Comparison of ENCODE assay signal across 15 cellular contexts in genomic region chr11:56916609-56917008, GRCh38.
DNase-seq lines count a peak whose midpoint lies in the region; ATAC-seq and TF ChIP-seq lines count a peak whose summit lies in the region.
"Had no signal": no experiment of that assay in that cellular context is flagged by ENCODE, and none has a peak within 500 bp of the region (broad histone marks: within the 10 kb centered on the region; RNA-seq: fewer than 3 reads in every experiment).

No MANE protein-coding gene starts in this region.

- TF ChIP-seq CTCF in nephron progenitor cell (IDR thresholded peaks at IDR 0.05) (no peak), omental fat pad (IDR thresholded peaks at IDR 0.05) (no peak)

- no peaks in the 10 kb centered on the region for H3K36me3 Mint-ChIP-seq in activated T-cell treated with anti-CD3 and anti-CD28 coated beads, Interleukin-2, amount 50 U/mL, for 72 hours (ENCODE audit: insufficient read depth in 2 of 2)
- no peaks in the 10 kb centered on the region for H3K36me3 Mint-ChIP-seq in activated T-cell treated with anti-CD3 and anti-CD28 coated beads, Interleukin-2, amount 50 U/mL, for 4 hours (ENCODE audit: insufficient read depth)
- H3K36me3 Mint-ChIP-seq in nephron progenitor cell (ENCODE audit: low read depth): no peaks in the 10 kb centered on the region
- H3K36me3 Mint-ChIP-seq: CD4-positive, alpha-beta memory T cell had no signal

- no peak for DNase-seq in activated T-cell treated with anti-CD3 and anti-CD28 coated beads, Interleukin-2, amount 50 U/mL, for 72 hours
- no peak for DNase-seq in activated T-cell treated with anti-CD3 and anti-CD28 coated beads, Interleukin-2, amount 50 U/mL, for 4 hours
- DNase-seq in foreskin melanocyte: peak; percentile 48
- DNase-seq in nephron progenitor cell: no peak
- DNase-seq in omental fat pad (ENCODE audit: low spot score): no peak
- no peak for DNase-seq in NCI-H1694 treated with DMSO at 0.1 percent for 48 hours (lab: John Stamatoyannopoulos, UW)
- DNase-seq: BE2C; CD4-positive, alpha-beta memory T cell; COR-L47; DMS53; GF-D8; HCEC 1CT; HFFc6 had no signal

- no peaks in the 10 kb centered on the region for H3K27me3 Mint-ChIP-seq in activated T-cell treated with anti-CD3 and anti-CD28 coated beads, Interleukin-2, amount 50 U/mL, for 72 hours (ENCODE audit: low read depth)
- H3K27me3 Mint-ChIP-seq in activated T-cell treated with anti-CD3 and anti-CD28 coated beads, Interleukin-2, amount 50 U/mL, for 4 hours (ENCODE audit: low read depth): no peaks in the 10 kb centered on the region
- H3K27me3 Mint-ChIP-seq in nephron progenitor cell (ENCODE audit: low read depth, poor library complexity): no peaks in the 10 kb centered on the region
- H3K27me3 Mint-ChIP-seq: CD4-positive, alpha-beta memory T cell had no signal

- H3K9me3 Mint-ChIP-seq in activated T-cell treated with anti-CD3 and anti-CD28 coated beads, Interleukin-2, amount 50 U/mL, for 72 hours: peaks cover 3 to 7% of the 10 kb centered on the region in 2 donors
- peaks cover 7% of the 10 kb centered on the region for H3K9me3 Mint-ChIP-seq in activated T-cell treated with anti-CD3 and anti-CD28 coated beads, Interleukin-2, amount 50 U/mL, for 4 hours
- H3K9me3 Mint-ChIP-seq in nephron progenitor cell: peaks cover 7% of the 10 kb centered on the region

- H3K4me3 Mint-ChIP-seq in activated T-cell treated with anti-CD3 and anti-CD28 coated beads, Interleukin-2, amount 50 U/mL, for 72 hours: no peak overlapping the region
- no peak overlapping the region for H3K4me3 Mint-ChIP-seq in activated T-cell treated with anti-CD3 and anti-CD28 coated beads, Interleukin-2, amount 50 U/mL, for 4 hours
- H3K4me3 Mint-ChIP-seq in nephron progenitor cell: no peak overlapping the region
- H3K4me3 Mint-ChIP-seq: CD4-positive, alpha-beta memory T cell; HFFc6 had no signal

- peaks cover 7% of the 10 kb centered on the region for H3K4me1 Mint-ChIP-seq in activated T-cell treated with anti-CD3 and anti-CD28 coated beads, Interleukin-2, amount 50 U/mL, for 72 hours (ENCODE audit: low read depth)
- H3K4me1 Mint-ChIP-seq in activated T-cell treated with anti-CD3 and anti-CD28 coated beads, Interleukin-2, amount 50 U/mL, for 4 hours (ENCODE audit: low read depth): no peaks in the 10 kb centered on the region
- H3K4me1 Mint-ChIP-seq in nephron progenitor cell: peaks cover 8% of the 10 kb centered on the region
- H3K4me1 Mint-ChIP-seq: CD4-positive, alpha-beta memory T cell had no signal

- no peak overlapping the region for H3K27ac Mint-ChIP-seq in activated T-cell treated with anti-CD3 and anti-CD28 coated beads, Interleukin-2, amount 50 U/mL, for 72 hours
- peak overlapping the region; percentile 47 for H3K27ac Mint-ChIP-seq in nephron progenitor cell
- H3K27ac Mint-ChIP-seq: CD4-positive, alpha-beta memory T cell; HFFc6 had no signal

- ATAC-seq in activated T-cell treated with anti-CD3 and anti-CD28 coated beads, Interleukin-2, amount 50 U/mL, for 72 hours (replicated peaks in 1 of 2): peak; percentile 24 to 55
- ATAC-seq in activated T-cell treated with anti-CD3 and anti-CD28 coated beads, Interleukin-2, amount 50 U/mL, for 4 hours: no peak
- no peak for ATAC-seq in GM18502 (IDR thresholded peaks at IDR 0.05; ENCODE audit: poor library complexity, unreplicated experiment)
- ATAC-seq in omental fat pad (ENCODE audit: low FRiP score): no peak
- ATAC-seq: K562 had no signal

Comparison
In these comparisons a context has a peak if more than half of its experiments do, and no peak if none do; other contexts are left out.
1. ATAC-seq: peak in activated T-cell treated with anti-CD3 and anti-CD28 coated beads, Interleukin-2, amount 50 U/mL, for 72 hours (2 of 2); none in activated T-cell treated with anti-CD3 and anti-CD28 coated beads, Interleukin-2, amount 50 U/mL, for 4 hours (0 of 2), GM18502 (single experiment) and omental fat pad (single experiment).